In the genomic region with DNA sequence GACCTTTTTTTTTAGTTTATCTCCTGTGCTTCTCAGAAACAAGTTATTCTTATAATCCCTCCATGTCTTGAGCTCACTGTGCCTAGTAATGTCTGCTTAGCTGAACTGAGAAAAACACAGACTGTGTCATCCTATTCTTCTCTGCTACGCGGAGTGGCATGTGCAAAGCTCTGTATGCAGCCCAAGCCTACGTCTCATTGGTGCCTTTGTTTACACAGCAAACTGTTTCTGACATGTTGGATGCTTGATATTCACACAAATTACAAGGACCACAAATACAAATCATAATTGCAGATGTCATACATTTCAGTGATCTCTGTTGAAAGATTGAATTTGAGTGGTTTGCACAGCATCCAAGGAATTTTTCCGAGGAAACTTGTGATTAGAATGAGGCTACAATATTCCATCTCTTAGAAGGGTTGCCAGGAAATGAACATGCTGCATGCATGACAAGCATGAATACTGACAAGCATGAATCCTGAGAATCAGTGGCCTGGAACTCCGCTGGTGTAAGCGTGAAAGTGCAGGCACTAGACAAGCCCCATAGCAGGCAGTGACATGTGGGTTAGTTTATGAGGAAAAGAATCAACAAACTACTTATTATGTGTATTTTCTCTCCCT, we compare ENCODE assay signal across 11 cellular contexts.
DNase-seq lines count a peak whose midpoint lies in the region; FAIRE-seq and TF ChIP-seq lines count a peak whose summit lies in the region.
"Had no signal": no experiment of that assay in that cellular context is flagged by ENCODE, and none has a peak within 500 bp of the region (broad histone marks: within the 10 kb centered on the region; RNA-seq: fewer than 3 reads in every experiment).

No MANE protein-coding gene starts in this region.

- H3K9ac ChIP-seq in OCI-LY3 (ENCODE audit: low read length), result peak overlapping the region; percentile 38; the same call in 1 of the 2 replicates
- H3K9ac ChIP-seq in endothelial cell of umbilical vein (replicated peaks; ENCODE audit: extremely low read depth, insufficient read depth, low read length), result no peak overlapping the region

- TF ChIP-seq POLR2A in endothelial cell of umbilical vein (IDR thresholded peaks at IDR 0.05; ENCODE audit: low read depth, low read length), result no peak

- DNase-seq in EL (peak; percentile 43), endothelial cell of umbilical vein (ENCODE audit: low read depth, low spot score) (no peak), osteocyte (ENCODE audit: extremely low spot score, unreplicated experiment) (no peak), activated T-cell treated with anti-CD3 and anti-CD28 coated beads for 4 hours (no peak), NOMO-1 (lab: John Stamatoyannopoulos, UW; ENCODE audit: unreplicated experiment in 2 of 2) (no peak), SJCRH30 (no peak), SKM-1 (lab: John Stamatoyannopoulos, UW; ENCODE audit: unreplicated experiment) (no peak)

- H2AFZ ChIP-seq in OCI-LY3 (ENCODE audit: low read depth, low read length), result no peak overlapping the region
- no peak overlapping the region for H2AFZ ChIP-seq in endothelial cell of umbilical vein (ENCODE audit: low read depth, low read length)

- no TSS peak for BruUV-seq in endothelial cell of umbilical vein (replicated peaks; lab: Mats Ljungman, UMichigan)

- H3K9me3 ChIP-seq in OCI-LY3 (ENCODE audit: insufficient read depth, low read length), result no peaks in the 10 kb centered on the region
- H3K9me3 ChIP-seq in endothelial cell of umbilical vein (replicated peaks; ENCODE audit: control insufficient read depth, insufficient read depth, low read length), result no peaks in the 10 kb centered on the region
- no peaks in the 10 kb centered on the region for H3K9me3 ChIP-seq in SJCRH30 (replicated peaks)
- H3K9me3 ChIP-seq: neutrophil had no signal

- no peaks in the 10 kb centered on the region for H3K27me3 ChIP-seq in OCI-LY3 (ENCODE audit: low read depth, low read length)
- H3K27me3 ChIP-seq in endothelial cell of umbilical vein (ENCODE audit: control insufficient read depth in 2 of 2, insufficient read depth in 2 of 2, low read length in 2 of 2), result no peaks in the 10 kb centered on the region
- no peaks in the 10 kb centered on the region; the same call in 1 of the 2 replicates for H3K27me3 ChIP-seq in SJCRH30
- H3K27me3 ChIP-seq: neutrophil had no signal

- POLR2A ChIA-PET in endothelial cell of umbilical vein (lab: Charles Lee), result no interaction called here

- H3K36me3 ChIP-seq in OCI-LY3 (replicated peaks; ENCODE audit: low read depth, low read length) (no peaks in the 10 kb centered on the region), endothelial cell of umbilical vein (ENCODE audit: control insufficient read depth in 2 of 2, extremely low read depth in 1 of 2, insufficient read depth in 2 of 2, low read length in 2 of 2) (no peaks in the 10 kb centered on the region), SJCRH30 (no peaks in the 10 kb centered on the region)
- H3K36me3 ChIP-seq: neutrophil had no signal

- dilution Hi-C loops in endothelial cell of umbilical vein (cut with MboI; ENCODE audit: extremely low pct_ligation_motif_present, low sequenced_read_pairs), result loop anchor here (25.0 kb wide), 1 partner anchor 91 kb away; no protein-coding TSS in a partner anchor

- H3K79me2 ChIP-seq in OCI-LY3 (ENCODE audit: low read length), result no peaks in the 10 kb centered on the region
- H3K79me2 ChIP-seq in endothelial cell of umbilical vein (ENCODE audit: control insufficient read depth, insufficient read depth, low read length), result no peaks in the 10 kb centered on the region

- intact Hi-C loops in endothelial cell of umbilical vein (cut with micrococcal nuclease), result no loop called here

- no peak overlapping the region for H3K4me3 Mint-ChIP-seq in osteocyte (ENCODE audit: unreplicated experiment)

- peaks cover 23% of the 10 kb centered on the region for H3K4me1 Mint-ChIP-seq in osteocyte (ENCODE audit: unreplicated experiment)

- no peaks in the 10 kb centered on the region for H3K36me3 Mint-ChIP-seq in osteocyte (ENCODE audit: unreplicated experiment)

- no peaks in the 10 kb centered on the region for H4K20me1 ChIP-seq in OCI-LY3 (ENCODE audit: insufficient read depth, low read length)
- no peaks in the 10 kb centered on the region for H4K20me1 ChIP-seq in endothelial cell of umbilical vein (replicated peaks; ENCODE audit: control insufficient read depth, extremely low read depth, insufficient read depth, low read length)

- no peaks in the 10 kb centered on the region for H3K9me1 ChIP-seq in endothelial cell of umbilical vein (replicated peaks; ENCODE audit: control insufficient read depth, extremely low read depth, insufficient read depth, low read length)

- FAIRE-seq in endothelial cell of umbilical vein (lab: Jason Lieb, UNC), result peak; percentile 4
- FAIRE-seq: colon, GM19239 had no signal

- peaks cover 56% of the 10 kb centered on the region for H3K4me1 ChIP-seq in OCI-LY3 (ENCODE audit: low read length)
- H3K4me1 ChIP-seq in endothelial cell of umbilical vein (ENCODE audit: control insufficient read depth, extremely low read depth, insufficient read depth, low read length), result no peaks in the 10 kb centered on the region
- no peaks in the 10 kb centered on the region for H3K4me1 ChIP-seq in SJCRH30

- CTCF ChIA-PET in endothelial cell of umbilical vein (lab: Charles Lee), result no interaction called here

- H3K4me2 ChIP-seq in OCI-LY3 (ENCODE audit: low read length) (peak overlapping the region; percentile 62), endothelial cell of umbilical vein (ENCODE audit: insufficient read depth, low read length) (no peak overlapping the region)

- H3K27me3 Mint-ChIP-seq in osteocyte (ENCODE audit: unreplicated experiment), result no peaks in the 10 kb centered on the region

- no peak for TF ChIP-seq CTCF in OCI-LY3 (IDR thresholded peaks at IDR 0.05; ENCODE audit: low read depth, low read length)
- TF ChIP-seq CTCF in endothelial cell of umbilical vein (IDR thresholded peaks at IDR 0.05; ENCODE audit: extremely low read depth in 1 of 2, insufficient read depth in 1 of 2, low read depth in 1 of 2, low read length in 2 of 2), result no peak
- peak; percentile 12 for TF ChIP-seq CTCF in osteocyte (IDR thresholded peaks at IDR 0.05)

- peak overlapping the region; percentile 31 for H3K27ac Mint-ChIP-seq in osteocyte (ENCODE audit: unreplicated experiment)

- H3K9me3 Mint-ChIP-seq in osteocyte (ENCODE audit: unreplicated experiment), result no peaks in the 10 kb centered on the region

- H3K4me3 ChIP-seq in OCI-LY3 (ENCODE audit: low read length) (peak overlapping the region; percentile 32; the same call in 1 of the 2 replicates), endothelial cell of umbilical vein (replicated peaks in 1 of 3; ENCODE audit: insufficient read depth in 1 of 3, low read depth in 1 of 3, low read length in 3 of 3) (no peak overlapping the region), SJCRH30 (no peak overlapping the region)

- H3K27ac ChIP-seq in OCI-LY3 (ENCODE audit: low read length) (peak overlapping the region; percentile 71), endothelial cell of umbilical vein (ENCODE audit: insufficient read depth, low read depth, low read length) (no peak overlapping the region), SJCRH30 (no peak overlapping the region)
- H3K27ac ChIP-seq: neutrophil had no signal

TF ChIP-seq in endothelial cell of umbilical vein, 7 proteins besides CTCF, POLR2A, EP300 and RAD21:
- TF ChIP-seq POLR2AphosphoS5 (IDR thresholded peaks at IDR 0.05; ENCODE audit: insufficient read depth, low read depth, low read length) (no peak), JUN (IDR thresholded peaks at IDR 0.05; ENCODE audit: borderline replicate concordance, insufficient read depth, insufficient read length, low read depth) (no peak), FOS (IDR thresholded peaks at IDR 0.05; ENCODE audit: borderline replicate concordance, insufficient read depth, low read length) (no peak), MYC (IDR thresholded peaks at IDR 0.05; ENCODE audit: low read depth, low read length) (no peak), GATA2 (IDR thresholded peaks at IDR 0.05; ENCODE audit: insufficient read depth, insufficient read length, low read depth, low read length) (no peak), EZH2 (IDR thresholded peaks at IDR 0.05; ENCODE audit: borderline replicate concordance, low read depth, low read length, severe bottlenecking) (no peak)
- TF ChIP-seq, protein P1, sequence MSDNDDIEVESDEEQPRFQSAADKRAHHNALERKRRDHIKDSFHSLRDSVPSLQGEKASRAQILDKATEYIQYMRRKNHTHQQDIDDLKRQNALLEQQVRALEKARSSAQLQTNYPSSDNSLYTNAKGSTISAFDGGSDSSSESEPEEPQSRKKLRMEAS (IDR thresholded peaks at IDR 0.05; ENCODE audit: insufficient read depth, insufficient read length), result no peak
